In the genomic region with DNA sequence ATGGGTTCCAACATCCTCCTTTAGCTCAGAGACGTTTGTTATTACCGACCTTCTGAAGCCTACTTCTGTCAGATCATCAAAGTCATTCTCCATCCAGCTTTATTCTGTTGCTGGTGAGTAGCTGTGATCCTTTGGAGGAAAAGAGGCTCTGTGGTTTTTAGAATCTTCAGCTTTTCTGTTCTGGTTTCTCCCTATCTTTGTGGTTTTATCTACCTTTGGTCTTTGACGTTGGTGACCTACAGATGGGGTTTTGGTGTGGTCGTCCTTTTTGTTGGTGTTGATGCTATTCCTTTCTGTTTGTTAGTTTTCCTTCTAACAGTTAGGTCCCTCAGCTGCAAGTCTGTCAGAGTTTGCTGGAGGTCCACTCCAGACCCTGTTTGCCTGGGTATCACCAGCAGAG, we compare ENCODE assay signal across 5 cellular contexts. TPM values are rescaled to one million over a fixed set of nuclear protein-coding genes. Genes with fewer than 3 reads are reported as not detected.
"Had no signal": no experiment of that assay in that cellular context is flagged by ENCODE, and none has a peak within 500 bp of the region (broad histone marks: within the 10 kb centered on the region; RNA-seq: fewer than 3 reads in every experiment).

No MANE protein-coding gene starts in this region.

RNA-seq across cellular contexts. Expression of a gene that starts 12.3 kb away (rescaled TPM):
- total RNA-seq: endodermal cell, epithelial cell of proximal tubule, fibroblast of lung, fibroblast of villous mesenchyme, foreskin keratinocyte had no signal
- polyA plus RNA-seq: fibroblast of lung, foreskin keratinocyte had no signal
